In the genomic region with DNA sequence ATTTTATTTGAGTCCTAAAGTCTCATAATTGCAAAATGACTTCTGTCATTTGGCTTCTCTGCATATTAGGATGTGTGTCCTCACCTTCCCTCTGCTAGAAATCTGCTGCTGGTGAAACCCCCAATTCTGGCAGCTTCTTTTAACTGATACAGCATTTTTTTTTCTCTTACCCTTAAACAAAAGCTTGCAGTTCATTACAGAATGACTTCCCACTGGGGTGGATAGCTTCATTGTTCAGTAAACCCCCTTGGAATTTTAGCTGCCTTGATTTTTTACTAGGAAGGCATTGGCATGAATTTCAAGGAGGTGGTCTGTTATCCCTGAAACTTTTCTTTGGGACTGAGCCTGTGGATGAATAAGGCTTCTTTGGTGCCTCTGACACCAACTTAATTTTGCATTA, we compare ENCODE assay signal across 25 cellular contexts. TPM values are rescaled to one million over a fixed set of nuclear protein-coding genes. Genes with fewer than 3 reads are reported as not detected.
DNase-seq lines count a peak whose midpoint lies in the region; ATAC-seq, FAIRE-seq and TF ChIP-seq lines count a peak whose summit lies in the region.
"Had no signal": no experiment of that assay in that cellular context is flagged by ENCODE, and none has a peak within 500 bp of the region (broad histone marks: within the 10 kb centered on the region; RNA-seq: fewer than 3 reads in every experiment).

No MANE protein-coding gene starts in this region.

- no peak overlapping the region for H3K9ac ChIP-seq in HUES64 (ENCODE audit: low read depth, low read length)
- H3K9ac ChIP-seq in smooth muscle cell (ENCODE audit: low read depth) = no peak overlapping the region

- H3K27me3 ChIP-seq in HUES64 (ENCODE audit: insufficient read depth, low read length) (no peaks in the 10 kb centered on the region), ectodermal cell (ENCODE audit: control insufficient read depth, insufficient read depth, low read length, poor library complexity, severe bottlenecking) (no peaks in the 10 kb centered on the region), smooth muscle cell (ENCODE audit: low read depth) (no peaks in the 10 kb centered on the region)

- no peak overlapping the region for H3K4me2 ChIP-seq in smooth muscle cell

- H3K36me3 ChIP-seq in HUES64 (ENCODE audit: insufficient read depth, low read length) = peaks cover 10% of the 10 kb centered on the region
- H3K36me3 ChIP-seq in ectodermal cell (ENCODE audit: control insufficient read depth, insufficient read depth, low read length) = peaks cover 10% of the 10 kb centered on the region
- no peaks in the 10 kb centered on the region for H3K36me3 ChIP-seq in smooth muscle cell (ENCODE audit: low read depth)

- H4K20me1 ChIP-seq in smooth muscle cell (ENCODE audit: low read depth) = no peaks in the 10 kb centered on the region

- no peak overlapping the region for H3K4me3 ChIP-seq in HUES64 (ENCODE audit: low read length)
- no peak overlapping the region for H3K4me3 ChIP-seq in ectodermal cell (ENCODE audit: insufficient read depth, low read depth, low read length)
- no peak overlapping the region for H3K4me3 ChIP-seq in smooth muscle cell

- peak overlapping the region; percentile 21 for H3K27ac Mint-ChIP-seq in neural crest cell (ENCODE audit: unreplicated experiment)
- no peak overlapping the region for H3K27ac Mint-ChIP-seq in activated T-cell treated with anti-CD3 and anti-CD28 coated beads, Interleukin-2, amount 50 U/mL, for 72 hours
- H3K27ac Mint-ChIP-seq: B cell, CD14-positive monocyte, HFFc6, IgD-negative memory B cell had no signal

- FAIRE-seq in GM19239 (lab: Jason Lieb, UNC) = peak; percentile 70
- FAIRE-seq: A204.1 had no signal

- peaks cover 25% of the 10 kb centered on the region for H3K4me1 Mint-ChIP-seq in neural crest cell
- H3K4me1 Mint-ChIP-seq in activated T-cell treated with anti-CD3 and anti-CD28 coated beads, Interleukin-2, amount 50 U/mL, for 72 hours (ENCODE audit: low read depth) = peaks cover 16% of the 10 kb centered on the region
- H3K4me1 Mint-ChIP-seq: B cell, CD14-positive monocyte had no signal

- DNase-seq in GM19239 (ENCODE audit: insufficient read length, low spot score) (no peak), neural crest cell (ENCODE audit: low read depth, low spot score) (no peak), smooth muscle cell (lab: John Stamatoyannopoulos, UW; ENCODE audit: unreplicated experiment) (no peak)
- DNase-seq in activated T-cell treated with anti-CD3 and anti-CD28 coated beads, Interleukin-2, amount 50 U/mL, for 72 hours = no peak
- DNase-seq: DMS53, GDM1, HFFc6, Karpas-422, MV-4-11, NCI-H1105 treated with DMSO at 0.1 percent for 48 hours, NCI-H2029 treated with DMSO at 0.1 percent for 48 hours, NCI-H226, NCI-H510A treated with DMSO at 0.1 percent for 48 hours, NCI-H748 treated with DMSO at 0.1 percent for 48 hours, SHP77, SW 1271 had no signal

- H3K9me3 Mint-ChIP-seq in neural crest cell = no peaks in the 10 kb centered on the region
- H3K9me3 Mint-ChIP-seq in activated T-cell treated with anti-CD3 and anti-CD28 coated beads, Interleukin-2, amount 50 U/mL, for 72 hours = no peaks in the 10 kb centered on the region
- H3K9me3 Mint-ChIP-seq: CD14-positive monocyte, HFFc6, IgD-negative memory B cell had no signal

- no peak overlapping the region for H2AFZ ChIP-seq in smooth muscle cell (ENCODE audit: low read depth)

- H3K79me2 ChIP-seq in smooth muscle cell (ENCODE audit: low read depth) = peaks cover 9% of the 10 kb centered on the region

- peak overlapping the region; percentile 57 for H3K27ac ChIP-seq in HUES64 (ENCODE audit: low read depth, low read length)
- peak overlapping the region; percentile 22 for H3K27ac ChIP-seq in ectodermal cell (ENCODE audit: insufficient read depth, low read depth, low read length, poor library complexity, severe bottlenecking)
- no peak overlapping the region for H3K27ac ChIP-seq in smooth muscle cell (ENCODE audit: low read depth)
- H3K27ac ChIP-seq: HL-60 had no signal

- H3K9me3 ChIP-seq in HUES64 (ENCODE audit: insufficient read depth, low read depth, low read length) (no peaks in the 10 kb centered on the region), ectodermal cell (ENCODE audit: control insufficient read depth, low read length) (no peaks in the 10 kb centered on the region), smooth muscle cell (replicated peaks; ENCODE audit: low read depth) (no peaks in the 10 kb centered on the region)

- peaks cover 42% of the 10 kb centered on the region for H3K4me1 ChIP-seq in HUES64 (ENCODE audit: insufficient read depth, low read length)
- H3K4me1 ChIP-seq in ectodermal cell (ENCODE audit: control insufficient read depth, insufficient read depth, low read length) = peaks cover 26% of the 10 kb centered on the region
- H3K4me1 ChIP-seq in smooth muscle cell (ENCODE audit: low read depth) = peaks cover 18% of the 10 kb centered on the region

- no peaks in the 10 kb centered on the region for H3K27me3 Mint-ChIP-seq in neural crest cell (ENCODE audit: low read depth)
- H3K27me3 Mint-ChIP-seq in activated T-cell treated with anti-CD3 and anti-CD28 coated beads, Interleukin-2, amount 50 U/mL, for 72 hours (ENCODE audit: low read depth) = no peaks in the 10 kb centered on the region
- H3K27me3 Mint-ChIP-seq: B cell, IgD-negative memory B cell had no signal

- no peak for TF ChIP-seq CTCF in neural crest cell (conservative IDR thresholded peaks at IDR 0.05)
- TF ChIP-seq CTCF in smooth muscle cell (IDR thresholded peaks at IDR 0.05; ENCODE audit: borderline replicate concordance, insufficient read depth, poor library complexity, severe bottlenecking) = no peak

- H3K36me3 Mint-ChIP-seq in neural crest cell (ENCODE audit: low read depth) = peaks cover 30% of the 10 kb centered on the region
- H3K36me3 Mint-ChIP-seq in activated T-cell treated with anti-CD3 and anti-CD28 coated beads, Interleukin-2, amount 50 U/mL, for 72 hours (ENCODE audit: insufficient read depth in 2 of 2) = peaks cover 10 to 29% of the 10 kb centered on the region in 2 donors

- ATAC-seq in activated T-cell treated with anti-CD3 and anti-CD28 coated beads, Interleukin-2, amount 50 U/mL, for 72 hours (replicated peaks in 1 of 2) = no peak
- ATAC-seq in HG03039 (IDR thresholded peaks at IDR 0.05; ENCODE audit: unreplicated experiment) = no peak

- no peak overlapping the region for H3K4me3 Mint-ChIP-seq in neural crest cell
- no peak overlapping the region for H3K4me3 Mint-ChIP-seq in activated T-cell treated with anti-CD3 and anti-CD28 coated beads, Interleukin-2, amount 50 U/mL, for 72 hours
- H3K4me3 Mint-ChIP-seq: B cell, CD14-positive monocyte, HFFc6, IgD-negative memory B cell had no signal

- no peaks in the 10 kb centered on the region for H3F3A ChIP-seq in smooth muscle cell (ENCODE audit: low read depth)

RNA-seq across cellular contexts. Expression of a gene that starts 16.8 kb away (rescaled TPM):
- polyA plus RNA-seq in HUES64 (2013, experiment 1 of 2) = 27.1 TPM
- 41.1 TPM for polyA plus RNA-seq in HUES64 (2013, experiment 2 of 2)
- 43.7 TPM for polyA plus RNA-seq in ectodermal cell (2013, experiment 1 of 4)
- polyA plus RNA-seq in ectodermal cell (2013, experiment 2 of 4) = 50.8 TPM
- 42.3 TPM for polyA plus RNA-seq in ectodermal cell (2013, experiment 3 of 4)
- 48.5 TPM for polyA plus RNA-seq in ectodermal cell (2013, experiment 4 of 4)
- total RNA-seq in neural crest cell (50.2 and 50.5 TPM in 2 replicates), smooth muscle cell (56.7 and 82.0 TPM in 2 replicates)
- 10 to 100 TPM; 74.2 to 82.3 TPM for total RNA-seq in activated T-cell treated with anti-CD3 and anti-CD28 coated beads, Interleukin-2, amount 50 U/mL, for 72 hours
- 34.7 and 35.6 TPM in 2 replicates for polyA plus RNA-seq in smooth muscle cell

RNA-seq across cellular contexts. Expression of a gene that starts 30.8 kb away (rescaled TPM):
- polyA plus RNA-seq in HUES64 (2013, experiment 1 of 2) = 4.8 TPM
- polyA plus RNA-seq in HUES64 (2013, experiment 2 of 2) = 6.7 TPM
- 16.1 TPM for polyA plus RNA-seq in ectodermal cell (2013, experiment 1 of 4)
- polyA plus RNA-seq in ectodermal cell (2013, experiment 2 of 4) = 17.7 TPM
- 14.0 TPM for polyA plus RNA-seq in ectodermal cell (2013, experiment 3 of 4)
- polyA plus RNA-seq in ectodermal cell (2013, experiment 4 of 4) = 16.8 TPM
- total RNA-seq in neural crest cell (15.8 and 16.0 TPM in 2 replicates), smooth muscle cell (0.22 and 0.31 TPM in 2 replicates)
- 10 to 100 TPM in 1 of 2 donors, 1 to 10 TPM in 1; 7.6 to 10.7 TPM for total RNA-seq in activated T-cell treated with anti-CD3 and anti-CD28 coated beads, Interleukin-2, amount 50 U/mL, for 72 hours
- polyA plus RNA-seq in smooth muscle cell = 0.61 and 0.73 TPM in 2 replicates
- total RNA-seq: HT-29 had no signal
- polyA plus RNA-seq: CD14-positive monocyte, IgD-negative memory B cell had no signal
